In genomic region chr15:92901053-92901761, GRCh38 we compare ENCODE assay signal across 7 cellular contexts. TPM values are rescaled to one million over a fixed set of nuclear protein-coding genes. Genes with fewer than 3 reads are reported as not detected.
A peak's percentile ranks its signal among the peaks of the same experiment; 100 is the strongest.
DNase-seq lines count a peak whose midpoint lies in the region; ATAC-seq, FAIRE-seq and TF ChIP-seq lines count a peak whose summit lies in the region.

No MANE protein-coding gene starts in this region.

- 0 to 2% methylated on average over 6 to 9 of the region's 9 CpGs for WGBS in endodermal cell (ENCODE audit: insufficient coverage in 1 of 2, insufficient read length in 1 of 2), 2 experiments

- peaks cover 66% of the 10 kb centered on the region for H3K36me3 ChIP-seq in endodermal cell (ENCODE audit: control insufficient read depth, insufficient read depth, low read length)
- peaks cover 20% of the 10 kb centered on the region for H3K36me3 ChIP-seq in neutrophil

- DNase-seq in GM18507 (ENCODE audit: extremely low spot score, insufficient read length, low read depth) (no peak), OCI-M1 (lab: John Stamatoyannopoulos, UW) (peak; percentile 71), endodermal cell (no peak), NCI-H446 treated with DMSO at 0.1 percent for 48 hours (lab: John Stamatoyannopoulos, UW) (no peak), SK-N-DZ (ENCODE audit: low spot score) (no peak)

- ATAC-seq in HG02798 (IDR thresholded peaks at IDR 0.05; ENCODE audit: poor library complexity, unreplicated experiment), result no peak

- no peaks in the 10 kb centered on the region for H3K27me3 Mint-ChIP-seq in endodermal cell (ENCODE audit: insufficient read depth)

- H3K9me3 Mint-ChIP-seq in endodermal cell, result peaks cover 4% of the 10 kb centered on the region

- H3K27ac ChIP-seq in endodermal cell (ENCODE audit: low read depth, low read length) (peak overlapping the region; percentile 99), neutrophil (peak overlapping the region; percentile 98)

- H3K4me3 Mint-ChIP-seq in endodermal cell, result peak overlapping the region; percentile 95

- TF ChIP-seq CTCF in endodermal cell (conservative IDR thresholded peaks at IDR 0.05), result no peak
- TF ChIP-seq CTCF in neutrophil (IDR thresholded peaks at IDR 0.05), result no peak

- H3K9ac ChIP-seq in endodermal cell (ENCODE audit: extremely low read depth, low read length, poor library complexity, severe bottlenecking), result peak overlapping the region; percentile 100

- peaks cover 55% of the 10 kb centered on the region for H3K36me3 Mint-ChIP-seq in endodermal cell (ENCODE audit: low read depth)

- peaks cover 21% of the 10 kb centered on the region for H3K4me1 Mint-ChIP-seq in endodermal cell

- peak overlapping the region; percentile 100 for H3K27ac Mint-ChIP-seq in endodermal cell

- no peaks in the 10 kb centered on the region for H3K9me3 ChIP-seq in endodermal cell (ENCODE audit: control insufficient read depth, low read length)
- H3K9me3 ChIP-seq in neutrophil, result no peaks in the 10 kb centered on the region

- H3K4me1 ChIP-seq in endodermal cell (ENCODE audit: control insufficient read depth, insufficient read depth, low read length) (no peaks in the 10 kb centered on the region), neutrophil (ENCODE audit: control insufficient read depth in 1 of 2, insufficient read depth in 1 of 2, low read depth in 1 of 2, low read length in 1 of 2) (peaks cover 73 to 74% of the 10 kb centered on the region in 2 experiments)

- H3K4me3 ChIP-seq in endodermal cell (ENCODE audit: low read length) (peak overlapping the region; percentile 95), neutrophil (ENCODE audit: low read depth in 1 of 2, low read length in 1 of 2) (peak overlapping the region; percentile 69 to 83)

- H3K27me3 ChIP-seq in endodermal cell (ENCODE audit: control insufficient read depth, insufficient read depth, low read length, poor library complexity, severe bottlenecking), result no peaks in the 10 kb centered on the region
- H3K27me3 ChIP-seq in neutrophil, result no peaks in the 10 kb centered on the region

- FAIRE-seq in GM18507 (lab: Jason Lieb, UNC), result peak; percentile 46

RNA-seq across cellular contexts. Expression of gene CHD2, which starts 1.1 kb away (rescaled TPM):
- 100 to 1,000 TPM; 116 to 127 TPM for total RNA-seq in endodermal cell
- 56.2 TPM for polyA plus RNA-seq in endodermal cell (2013, experiment 1 of 2)
- 46.7 TPM for polyA plus RNA-seq in endodermal cell (2013, experiment 2 of 2)
- 31.4 and 38.8 TPM in 2 replicates for polyA plus RNA-seq in SK-N-DZ (2014; cell fraction: cytosol; rRNA removed)
- polyA plus RNA-seq in SK-N-DZ (2014; cell fraction: nucleus; rRNA removed), result 60.9 and 82.1 TPM in 2 replicates
